ENCODE assay signal across 15 cellular contexts in the genomic region with DNA sequence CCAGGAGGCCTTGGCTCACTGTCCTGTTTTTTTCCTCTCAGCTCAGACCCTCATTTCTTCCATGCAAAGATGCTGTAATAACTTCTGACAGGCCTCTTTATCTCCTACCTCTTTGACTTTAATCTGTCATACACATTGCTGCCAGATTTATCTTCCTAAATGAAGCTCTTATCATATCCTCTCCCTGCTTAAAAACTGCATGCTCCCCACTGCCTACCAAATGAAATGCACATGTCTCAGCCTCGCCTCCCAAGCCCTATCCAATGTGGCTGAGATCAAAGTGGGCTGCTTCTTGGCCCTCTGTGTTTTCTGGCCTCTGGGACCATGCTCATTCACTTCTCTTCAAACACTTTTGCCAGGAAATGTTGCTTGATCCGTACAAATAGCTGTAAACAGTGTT. TPM values are rescaled to one million over a fixed set of nuclear protein-coding genes. Genes with fewer than 3 reads are reported as not detected.
A peak's percentile ranks its signal among the peaks of the same experiment; 100 is the strongest.
DNase-seq lines count a peak whose midpoint lies in the region; ATAC-seq, FAIRE-seq and TF ChIP-seq lines count a peak whose summit lies in the region.
"Had no signal": no experiment of that assay in that cellular context is flagged by ENCODE, and none has a peak within 500 bp of the region (broad histone marks: within the 10 kb centered on the region; RNA-seq: fewer than 3 reads in every experiment).

No MANE protein-coding gene starts in this region.

- CTCF ChIA-PET in SK-N-SH (lab: Yijun Ruan, JAX) (interaction anchor here (0.9 to 2.4 kb wide), 6 partner anchors 11 to 72 kb away, joined by 3 to 13 read pairs (median 4); no protein-coding TSS in a partner anchor), K562 (lab: Yijun Ruan, JAX; ENCODE audit: low intra/inter-chr PET ratio) (no interaction called here)

- TF ChIP-seq EP300 in SK-N-SH (IDR thresholded peaks at IDR 0.05; ENCODE audit: borderline replicate concordance in 1 of 2, low read depth in 1 of 2, low read length in 1 of 2), result peak in 1 of 2 experiments; percentile 89; a peak in 2 of 4 replicates
- TF ChIP-seq EP300 in K562 (IDR thresholded peaks at IDR 0.05; ENCODE audit: low read length), result no peak

- H3K4me2 ChIP-seq in SK-N-SH, result no peak overlapping the region
- no peak overlapping the region for H3K4me2 ChIP-seq in K562 (ENCODE audit: insufficient read depth, low read length)
- H3K4me2 ChIP-seq: A549, BLaER1 had no signal

- FAIRE-seq in K562 (lab: Jason Lieb, UNC), result no peak
- FAIRE-seq: A549 had no signal

- no peaks in the 10 kb centered on the region for H3F3A ChIP-seq in SK-N-SH (replicated peaks; ENCODE audit: insufficient read depth)

- intact Hi-C loops in K562 (cut with micrococcal nuclease), result no loop called here
- intact Hi-C loops in vagina (cut with DNase I), result no loop called here

- peaks cover 2% of the 10 kb centered on the region for H3K9me3 Mint-ChIP-seq in nephron

- H3K4me3 ChIP-seq in SK-N-SH (ENCODE audit: low read depth in 2 of 2, low read length in 1 of 2) (no peak overlapping the region), K562 (no peak overlapping the region), vagina (no peak overlapping the region)
- H3K4me3 ChIP-seq: A549, BLaER1 had no signal

- H4K20me1 ChIP-seq in SK-N-SH (ENCODE audit: insufficient read depth) (no peaks in the 10 kb centered on the region), K562 (replicated peaks; ENCODE audit: control insufficient read depth, insufficient read depth, low read length) (no peaks in the 10 kb centered on the region)
- H4K20me1 ChIP-seq: BLaER1 had no signal

- no peak overlapping the region for H3K9ac ChIP-seq in SK-N-SH
- H3K9ac ChIP-seq in K562 (ENCODE audit: insufficient read depth in 1 of 2, low read depth in 2 of 2, low read length in 2 of 2), result no peak overlapping the region; a peak in 1 of 4 replicates
- H3K9ac ChIP-seq: BLaER1 had no signal

- H3K9me1 ChIP-seq in K562 (ENCODE audit: control insufficient read depth, insufficient read depth, low read length), result no peaks in the 10 kb centered on the region

- H3K4me1 Mint-ChIP-seq in nephron, result peaks cover 24% of the 10 kb centered on the region
- H3K4me1 Mint-ChIP-seq: CD8-positive, alpha-beta memory T cell had no signal

- DNase-seq in SK-N-SH (peak; percentile 73), K562 (ENCODE audit: extremely low read depth in 1 of 4, low spot score in 3 of 4) (no peak), vagina (ENCODE audit: extremely low spot score in 2 of 2) (peak; percentile 46 to 49), NCI-H748 treated with DMSO at 0.1 percent for 48 hours (lab: John Stamatoyannopoulos, UW) (no peak), NCI-H2171 treated with DMSO at 0.1 percent for 48 hours (lab: John Stamatoyannopoulos, UW) (no peak)
- DNase-seq: Caco-2; CD8-positive, alpha-beta memory T cell; DND-41; GF-D8 had no signal

- peaks cover 6% of the 10 kb centered on the region for H3K27me3 Mint-ChIP-seq in nephron (ENCODE audit: low read depth)

- ATAC-seq in K562 (no peak; the same call in 1 of the 3 replicates), GM18861 (IDR thresholded peaks at IDR 0.05; ENCODE audit: unreplicated experiment) (no peak)
- ATAC-seq: A549, HCT116 had no signal

- H3K9me2 ChIP-seq in SK-N-SH, result no peaks in the 10 kb centered on the region

- H3K27ac ChIP-seq in SK-N-SH (ENCODE audit: low read depth in 2 of 2, low read length in 1 of 2) (peak overlapping the region; percentile 6 to 97; a peak in 2 of 4 replicates), K562 (ENCODE audit: extremely low read depth, low read depth, low read length) (no peak overlapping the region), vagina (no peak overlapping the region)
- H3K27ac ChIP-seq: BLaER1, HL-60 had no signal

- in situ Hi-C loops in K562 (cut with MboI), result no loop called here

- 73% methylated on average over 2 of the region's 2 CpGs for WGBS in SK-N-SH (ENCODE audit: low lambda C conversion rate)
- 10% methylated on average over 2 of the region's 2 CpGs for WGBS in K562 (ENCODE audit: insufficient coverage, low coverage, missing lambda C conversion rate)

- no peaks in the 10 kb centered on the region for H3K27me3 ChIP-seq in SK-N-SH (ENCODE audit: insufficient read depth)
- H3K27me3 ChIP-seq in K562 (ENCODE audit: control insufficient read depth in 2 of 2, insufficient read depth in 2 of 2, low read length in 2 of 2), result no peaks in the 10 kb centered on the region
- H3K27me3 ChIP-seq in vagina, result no peaks in the 10 kb centered on the region
- H3K27me3 ChIP-seq: BLaER1 had no signal

- H3K36me3 ChIP-seq in SK-N-SH (replicated peaks in 1 of 2; ENCODE audit: control insufficient read depth in 1 of 2, insufficient read depth in 2 of 2, low read length in 1 of 2) (no peaks in the 10 kb centered on the region), K562 (ENCODE audit: control insufficient read depth, insufficient read depth, low read length) (no peaks in the 10 kb centered on the region), vagina (no peaks in the 10 kb centered on the region)
- H3K36me3 ChIP-seq: BLaER1 had no signal

- TF ChIP-seq RAD21 in SK-N-SH (IDR thresholded peaks at IDR 0.05; ENCODE audit: low read length) (peak; percentile 21; the same call in 1 of the 2 replicates), K562 (CRISPR knock-in tag; conservative IDR thresholded peaks at IDR 0.05 in 1 of 2, IDR thresholded peaks at IDR 0.05 in 1 of 2) (no peak)

- H3K9me3 ChIP-seq in SK-N-SH (no peaks in the 10 kb centered on the region), K562 (replicated peaks; ENCODE audit: control insufficient read depth, insufficient read depth, low read depth, low read length) (no peaks in the 10 kb centered on the region), vagina (no peaks in the 10 kb centered on the region)
- H3K9me3 ChIP-seq: A549, BLaER1, Caco-2 had no signal

- TF ChIP-seq CTCF in SK-N-SH (IDR thresholded peaks at IDR 0.05) (no peak), K562 (IDR thresholded peaks at IDR 0.05 in 2 of 3, conservative IDR thresholded peaks at IDR 0.05 in 1 of 3; ENCODE audit: insufficient read depth in 2 of 3, low read depth in 1 of 3, low read length in 3 of 3) (no peak), nephron (IDR thresholded peaks at IDR 0.05; ENCODE audit: unreplicated experiment in 3 of 3) (no peak), vagina (IDR thresholded peaks at IDR 0.05) (no peak)

- TF ChIP-seq POLR2A in K562 (conservative IDR thresholded peaks at IDR 0.05) (no peak), vagina (IDR thresholded peaks at IDR 0.05) (no peak)

- no TSS peak for BruUV-seq in K562 (replicated peaks; lab: Mats Ljungman, UMichigan)

- POLR2A ChIA-PET in SK-N-SH (lab: Yijun Ruan, JAX), result interaction anchor here (0.6 to 1.5 kb wide), 7 partner anchors 13 to 587 kb away, joined by 3 to 5 read pairs (median 4); a partner anchor contains a TSS
- POLR2A ChIA-PET in K562 (lab: Yijun Ruan, JAX), result interaction anchor here (0.6 to 2.0 kb wide), 2 partner anchors 17 to 30 kb away, joined by 4 to 5 read pairs; no protein-coding TSS in a partner anchor

- no peaks in the 10 kb centered on the region for H3K36me3 Mint-ChIP-seq in nephron (ENCODE audit: low read depth)

- H3K79me2 ChIP-seq in SK-N-SH (ENCODE audit: insufficient read depth) (no peaks in the 10 kb centered on the region), K562 (ENCODE audit: control insufficient read depth, insufficient read depth, low read length) (no peaks in the 10 kb centered on the region)

- H2AFZ ChIP-seq in SK-N-SH (ENCODE audit: low read depth) (no peak overlapping the region; the same call in 1 of the 2 replicates), K562 (ENCODE audit: low read depth, low read length) (no peak overlapping the region; the same call in 1 of the 2 replicates)

- peak overlapping the region; percentile 23 to 74 (median 49) for H3K27ac Mint-ChIP-seq in nephron

- no peak overlapping the region for H3K4me3 Mint-ChIP-seq in nephron
- H3K4me3 Mint-ChIP-seq: CD8-positive, alpha-beta memory T cell had no signal

- peaks cover 0 to 35% of the 10 kb centered on the region in 2 experiments; a peak in 2 of 4 replicates for H3K4me1 ChIP-seq in SK-N-SH (ENCODE audit: control insufficient read depth in 1 of 2, insufficient read depth in 2 of 2, low read depth in 1 of 2, low read length in 1 of 2)
- peaks cover 0 to 2% of the 10 kb centered on the region in 2 experiments; a peak in 1 of 5 replicates for H3K4me1 ChIP-seq in K562 (replicated peaks in 1 of 2; ENCODE audit: control insufficient read depth in 2 of 2, insufficient read depth in 2 of 2, low read length in 2 of 2)
- no peaks in the 10 kb centered on the region for H3K4me1 ChIP-seq in vagina
- H3K4me1 ChIP-seq: Caco-2 had no signal

TF ChIP-seq in SK-N-SH, 30 proteins besides CTCF, POLR2A, EP300 and RAD21 (continues in another document):
- no peak for TF ChIP-seq EZH2phosphoT487 (IDR thresholded peaks at IDR 0.05; ENCODE audit: borderline replicate concordance, low read depth)
- TF ChIP-seq MXI1 (IDR thresholded peaks at IDR 0.05; ENCODE audit: low read depth, low read length), result peak; percentile 68; the same call in 1 of the 2 replicates
- TF ChIP-seq TAF1 (IDR thresholded peaks at IDR 0.05; ENCODE audit: borderline replicate concordance, low read depth, low read length), result no peak

TF ChIP-seq in K562, 482 proteins besides CTCF, POLR2A, EP300 and RAD21 (continues in another document):
- peak; percentile 23 for TF ChIP-seq MEIS2 (IDR thresholded peaks at IDR 0.05; ENCODE audit: partially characterized antibody)
- TF ChIP-seq ARID1B (IDR thresholded peaks at IDR 0.05), result peak; percentile 11; the same call in 1 of the 2 replicates
- no peak for TF ChIP-seq SRSF7 (optimal IDR thresholded peaks at IDR 0.05; ENCODE audit: low read depth, low read length)

RNA-seq across cellular contexts. Expression of a gene that starts 38.3 kb away (rescaled TPM):
- polyA plus RNA-seq in SK-N-SH (2012; rRNA removed) (40.3 and 73.9 TPM in 2 replicates), K562 (2011; rRNA removed) (7.7 and 18.0 TPM in 2 replicates), K562 (2014; fragmentation: Illumina TruSeq; extraction: Trizol) (47.0 and 60.0 TPM in 2 replicates), K562 (2014; fragmentation: Nextera tagmentation; extraction: Ambion mirVana) (10 to 100 TPM; 11.4 to 18.2 TPM), K562 (2014; rRNA removed) (19.0 and 30.4 TPM in 2 replicates)
- 28.1 and 46.6 TPM in 2 replicates for polyA plus RNA-seq in SK-N-SH (2012; cell fraction: cytosol; rRNA removed)
- 73.9 and 167 TPM in 2 replicates for polyA plus RNA-seq in SK-N-SH (2012; cell fraction: nucleus; rRNA removed)
- total RNA-seq in K562 (2011; cell fraction: chromatin; rRNA removed; ENCODE audit: low replicate concordance), result 23.6 and 29.2 TPM in 2 replicates
- total RNA-seq in K562 (2011; cell fraction: nucleolus; rRNA removed), result 17.0 and 26.0 TPM in 2 replicates
- 17.2 and 26.8 TPM in 2 replicates for total RNA-seq in K562 (2011; cell fraction: nucleoplasm; rRNA removed)
- total RNA-seq in K562 (2014; rRNA removed) (24.4 and 38.8 TPM in 2 replicates), K562 (2014; rRNA removed; fragmentation: Illumina TruSeq; extraction: Trizol) (18.4 and 22.1 TPM in 2 replicates), K562 (2015; rRNA removed; fragmentation: Illumina TruSeq; extraction: Trizol) (35.3 and 39.1 TPM in 2 replicates), K562 (2021) (68.4 and 68.6 TPM in 2 replicates), vagina (72.9 TPM)
- 12.4 and 22.0 TPM in 2 replicates for polyA plus RNA-seq in K562 (2011; cell fraction: cytosol; rRNA removed)
- 73.6 and 97.0 TPM in 2 replicates for polyA plus RNA-seq in K562 (2011; cell fraction: nucleus; rRNA removed)
- 38.3 and 116 TPM in 2 replicates for polyA plus RNA-seq in K562 (2012)
- 10.8 and 16.9 TPM in 2 replicates for polyA minus RNA-seq in K562 (2011; rRNA and poly(A)+ RNA removed)
- 43.5 and 61.6 TPM in 2 replicates for polyA minus RNA-seq in K562 (2011; cell fraction: cytosol; rRNA and poly(A)+ RNA removed)
- polyA minus RNA-seq in K562 (2011; cell fraction: nucleus; rRNA and poly(A)+ RNA removed), result 22.5 and 41.3 TPM in 2 replicates

Comparison
In these comparisons a context has a peak if more than half of its experiments do, and no peak if none do; other contexts are left out.
1. DNase-seq: peak in SK-N-SH (single experiment) and vagina (2 of 2); none in K562 (0 of 4), NCI-H748 treated with DMSO at 0.1 percent for 48 hours (single experiment) and NCI-H2171 treated with DMSO at 0.1 percent for 48 hours (single experiment).
2. H3K27ac ChIP-seq: peak in SK-N-SH (2 of 2); none in K562 (single experiment) and vagina (single experiment).